ENCODE assay signal across 24 cellular contexts in the genomic region with DNA sequence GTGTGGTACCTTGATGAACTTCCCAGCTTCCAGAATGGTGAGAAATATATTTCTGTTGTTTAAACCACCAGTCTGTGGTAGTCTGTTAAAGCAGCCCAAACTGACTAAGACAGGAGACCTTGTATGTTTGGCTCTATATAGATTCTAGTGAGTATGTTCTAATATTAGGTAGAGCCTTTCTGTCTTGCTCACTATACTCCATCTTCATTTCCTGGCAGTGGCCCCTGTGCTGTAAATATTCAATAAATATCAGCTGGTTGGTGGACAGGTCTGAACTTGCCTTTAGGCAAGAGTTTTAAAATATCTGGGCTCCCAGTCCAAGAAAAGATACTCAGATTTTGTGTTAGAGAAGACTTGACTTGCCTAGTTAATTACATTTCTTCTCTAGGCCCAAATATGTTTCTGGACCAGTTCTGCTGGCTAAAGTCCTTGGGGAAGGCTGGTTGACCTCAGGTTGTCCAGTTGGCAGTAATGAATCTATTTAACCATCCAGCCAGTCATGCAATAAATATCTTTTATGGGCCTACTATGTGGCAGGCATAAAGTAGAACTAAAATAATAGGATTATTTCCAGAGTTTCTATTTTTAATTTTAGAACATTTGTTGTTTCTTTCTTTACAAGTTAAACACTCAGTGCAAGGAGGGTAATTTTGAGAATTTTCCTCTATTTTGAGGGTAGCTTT. TPM values are rescaled to one million over a fixed set of nuclear protein-coding genes. Genes with fewer than 3 reads are reported as not detected.
DNase-seq lines count a peak whose midpoint lies in the region; ATAC-seq and TF ChIP-seq lines count a peak whose summit lies in the region.
"Had no signal": no experiment of that assay in that cellular context is flagged by ENCODE, and none has a peak within 500 bp of the region (broad histone marks: within the 10 kb centered on the region; RNA-seq: fewer than 3 reads in every experiment).

No MANE protein-coding gene starts in this region.

- H3K36me3 Mint-ChIP-seq in activated naive CD4-positive, alpha-beta T cell treated with anti-CD3 and anti-CD28 coated beads, Interleukin-2, amount 50 U/mL, for 72 hours: no peaks in the 10 kb centered on the region
- H3K36me3 Mint-ChIP-seq: CD4-positive, alpha-beta memory T cell had no signal

- H3K36me3 ChIP-seq in cardiac muscle cell (no peaks in the 10 kb centered on the region), heart right ventricle (no peaks in the 10 kb centered on the region), skeletal muscle tissue (ENCODE audit: control insufficient read depth in 3 of 3, insufficient read depth in 3 of 3, low read length in 3 of 3) (no peaks in the 10 kb centered on the region)

- CTCF ChIA-PET in RWPE1 (lab: Yijun Ruan, JAX): interaction anchor here (0.6 to 1.0 kb wide), 2 partner anchors 94 to 1780 kb away, joined by 3 read pairs; no protein-coding TSS in a partner anchor

- H3K4me1 ChIP-seq in cardiac muscle cell (ENCODE audit: low read depth): peaks cover 14% of the 10 kb centered on the region
- H3K4me1 ChIP-seq in heart right ventricle: peaks cover 0 to 22% (median 0%) of the 10 kb centered on the region in 9 donors
- peaks cover 15% of the 10 kb centered on the region for H3K4me1 ChIP-seq in foreskin keratinocyte
- H3K4me1 ChIP-seq in skeletal muscle tissue (ENCODE audit: control insufficient read depth in 3 of 3, insufficient read depth in 3 of 3, low read length in 3 of 3): peaks cover 0 to 8% (median 5%) of the 10 kb centered on the region in 3 donors
- H3K4me1 ChIP-seq: A549 had no signal

- TF ChIP-seq CTCF in cardiac muscle cell (IDR thresholded peaks at IDR 0.05; ENCODE audit: low read depth, low read length) (no peak), heart right ventricle (IDR thresholded peaks at IDR 0.05) (no peak), RWPE1 (conservative IDR thresholded peaks at IDR 0.05; ENCODE audit: low read depth) (no peak), foreskin keratinocyte (conservative IDR thresholded peaks at IDR 0.05) (no peak)

- POLR2A ChIA-PET in RWPE1 (lab: Yijun Ruan, JAX; ENCODE audit: low non-redundant PET): interaction anchor here (0.6 kb wide), 1 partner anchor 182 kb away, joined by 3 read pairs; no protein-coding TSS in a partner anchor

- H3K27ac ChIP-seq in cardiac muscle cell (peak overlapping the region; percentile 63), heart right ventricle (peak overlapping the region in 2 of 10 donors; percentile 7 to 25), RWPE1 (no peak overlapping the region), foreskin keratinocyte (peak overlapping the region; percentile 20), skeletal muscle tissue (ENCODE audit: low read depth, low read length) (peak overlapping the region; percentile 43)
- H3K27ac ChIP-seq: A549, KMS-11 had no signal

- no peaks in the 10 kb centered on the region for H3K9me3 Mint-ChIP-seq in activated naive CD4-positive, alpha-beta T cell treated with anti-CD3 and anti-CD28 coated beads, Interleukin-2, amount 50 U/mL, for 72 hours
- H3K9me3 Mint-ChIP-seq: HFFc6 had no signal

- no peak overlapping the region for H3K4me3 ChIP-seq in cardiac muscle cell
- no peak overlapping the region for H3K4me3 ChIP-seq in heart right ventricle
- no peak overlapping the region for H3K4me3 ChIP-seq in skeletal muscle tissue (ENCODE audit: low read length in 3 of 3)
- H3K4me3 ChIP-seq: A549, GM12878 had no signal

- H3K27me3 ChIP-seq in cardiac muscle cell (no peaks in the 10 kb centered on the region), heart right ventricle (no peaks in the 10 kb centered on the region), foreskin keratinocyte (no peaks in the 10 kb centered on the region), skeletal muscle tissue (ENCODE audit: control insufficient read depth in 3 of 3, insufficient read depth in 3 of 3, low read length in 3 of 3) (no peaks in the 10 kb centered on the region)

- no peaks in the 10 kb centered on the region for H3K9me3 ChIP-seq in cardiac muscle cell (ENCODE audit: low read depth)
- H3K9me3 ChIP-seq in heart right ventricle: no peaks in the 10 kb centered on the region
- no peaks in the 10 kb centered on the region for H3K9me3 ChIP-seq in skeletal muscle tissue (ENCODE audit: control insufficient read depth in 3 of 3, low read length in 3 of 3)
- H3K9me3 ChIP-seq: A549 had no signal

- DNase-seq in cardiac muscle cell (ENCODE audit: low read depth in 1 of 2, low spot score in 1 of 2) (no peak), heart right ventricle (no peak), RWPE1 (ENCODE audit: low spot score) (peak; percentile 51), foreskin keratinocyte (peak in 1 of 2 donors; percentile 62), SHP77 (lab: John Stamatoyannopoulos, UW) (no peak), NCI-H524 treated with DMSO at 0.1 percent for 48 hours (lab: John Stamatoyannopoulos, UW) (no peak)
- DNase-seq in activated naive CD4-positive, alpha-beta T cell treated with anti-CD3 and anti-CD28 coated beads, Interleukin-2, amount 50 U/mL, for 72 hours (ENCODE audit: low spot score in 2 of 2): no peak
- DNase-seq: CD4-positive, alpha-beta memory T cell; DMS153; EL; GOT3; HFFc6; NCI-H1048; NCI-H146; NCI-H2081; NCI-H774; OCI-M1; SIG-M5 had no signal

- ATAC-seq in heart right ventricle: no peak
- ATAC-seq in foreskin keratinocyte: peak; percentile 34
- ATAC-seq in activated naive CD4-positive, alpha-beta T cell treated with anti-CD3 and anti-CD28 coated beads, Interleukin-2, amount 50 U/mL, for 72 hours: no peak
- ATAC-seq: A549, GM12878 had no signal

- H3K9ac ChIP-seq in skeletal muscle tissue (ENCODE audit: low read depth in 1 of 3, low read length in 3 of 3): no peak overlapping the region
- H3K9ac ChIP-seq: KMS-11 had no signal

- H3K27ac Mint-ChIP-seq in activated naive CD4-positive, alpha-beta T cell treated with anti-CD3 and anti-CD28 coated beads, Interleukin-2, amount 50 U/mL, for 72 hours: no peak overlapping the region
- H3K27ac Mint-ChIP-seq: CD4-positive, alpha-beta memory T cell; HFFc6 had no signal

- intact Hi-C loops in heart right ventricle (cut with DNase I): no loop called here

RNA-seq across cellular contexts. Expression of a gene that starts 22.3 kb away (rescaled TPM):
- total RNA-seq in cardiac muscle cell: 104 and 106 TPM in 2 replicates
- polyA plus RNA-seq in cardiac muscle cell: 190 and 273 TPM in 2 replicates
- total RNA-seq in heart right ventricle: 100 to 1,000 TPM in 4 of 10 donors, 10 to 100 TPM in 6; 75.9 to 145 (median 95.6) TPM
- polyA plus RNA-seq in heart right ventricle: 10 to 100 TPM; 22.6 to 41.9 TPM
- 32.5 and 36.4 TPM in 2 replicates for total RNA-seq in foreskin keratinocyte
- polyA plus RNA-seq in foreskin keratinocyte: 31.2 and 32.9 TPM in 2 replicates
- 14.1 TPM for total RNA-seq in skeletal muscle tissue
- under 1 TPM in 1 of 2 donors, not detected in 1; 0.16 TPM for total RNA-seq in activated naive CD4-positive, alpha-beta T cell treated with anti-CD3 and anti-CD28 coated beads, Interleukin-2, amount 50 U/mL, for 72 hours
- total RNA-seq: CD4-positive, alpha-beta memory T cell; GM12878; M059J; NCI-H460 had no signal
- polyA plus RNA-seq: CD4-positive, alpha-beta memory T cell had no signal

Comparison
In these comparisons a context has a peak if more than half of its experiments do, and no peak if none do; other contexts are left out.
1. RNA of a gene that starts 22.3 kb away (total RNA-seq): 104 to 106 TPM in cardiac muscle cell, 75.9 to 145 TPM in heart right ventricle, 32.5 to 36.4 TPM in foreskin keratinocyte and 14.1 TPM in skeletal muscle tissue (single experiment); 0.16 TPM in activated naive CD4-positive, alpha-beta T cell treated with anti-CD3 and anti-CD28 coated beads, Interleukin-2, amount 50 U/mL, for 72 hours; every median in the first group is over 10 times any median in the second.